10 cellular contexts compared by ENCODE assay signal in the genomic region with DNA sequence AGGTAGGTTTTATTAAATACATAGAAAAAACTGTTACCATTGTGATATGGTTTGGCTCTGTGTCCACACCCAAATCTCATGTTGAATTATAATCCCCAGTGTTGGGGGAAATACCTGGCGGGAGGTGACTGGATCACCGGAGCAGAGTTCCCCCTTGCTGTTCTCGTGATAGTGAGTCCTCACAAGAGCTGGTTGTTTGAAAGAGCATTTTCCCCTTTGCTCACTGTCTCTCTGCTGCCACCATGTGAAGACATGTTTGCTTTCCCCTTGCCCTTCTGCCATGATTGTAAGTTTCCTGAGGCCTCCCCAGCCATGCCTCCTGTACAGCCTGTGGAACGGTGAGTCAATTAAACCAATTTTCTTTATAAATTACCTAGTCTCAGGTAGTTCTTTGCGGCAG.
DNase-seq lines count a peak whose midpoint lies in the region; ATAC-seq and TF ChIP-seq lines count a peak whose summit lies in the region.
"Had no signal": no experiment of that assay in that cellular context is flagged by ENCODE, and none has a peak within 500 bp of the region (broad histone marks: within the 10 kb centered on the region; RNA-seq: fewer than 3 reads in every experiment).

No MANE protein-coding gene starts in this region.

- no peaks in the 10 kb centered on the region for H3K9me3 Mint-ChIP-seq in activated T-cell treated with anti-CD3 and anti-CD28 coated beads, Interleukin-2, amount 50 U/mL, for 4 hours
- H3K9me3 Mint-ChIP-seq: activated T-cell treated with anti-CD3 and anti-CD28 coated beads, Interleukin-2, amount 50 U/mL, for 72 hours; nephron had no signal

- no peaks in the 10 kb centered on the region for H3K4me1 Mint-ChIP-seq in activated T-cell treated with anti-CD3 and anti-CD28 coated beads, Interleukin-2, amount 50 U/mL, for 4 hours (ENCODE audit: low read depth)

- no peaks in the 10 kb centered on the region for H3K36me3 Mint-ChIP-seq in activated T-cell treated with anti-CD3 and anti-CD28 coated beads, Interleukin-2, amount 50 U/mL, for 4 hours (ENCODE audit: insufficient read depth)

- peaks cover 2% of the 10 kb centered on the region for H3K27me3 Mint-ChIP-seq in activated T-cell treated with anti-CD3 and anti-CD28 coated beads, Interleukin-2, amount 50 U/mL, for 4 hours (ENCODE audit: low read depth)

- no peak for ATAC-seq in activated T-cell treated with anti-CD3 and anti-CD28 coated beads, Interleukin-2, amount 50 U/mL, for 4 hours
- ATAC-seq: activated T-cell treated with anti-CD3 and anti-CD28 coated beads, Interleukin-2, amount 50 U/mL, for 72 hours had no signal

- H3K4me3 Mint-ChIP-seq in activated T-cell treated with anti-CD3 and anti-CD28 coated beads, Interleukin-2, amount 50 U/mL, for 4 hours: no peak overlapping the region
- H3K4me3 Mint-ChIP-seq: activated T-cell treated with anti-CD3 and anti-CD28 coated beads, Interleukin-2, amount 50 U/mL, for 72 hours; nephron had no signal

- DNase-seq in DMS53 (lab: John Stamatoyannopoulos, UW) (peak; percentile 67), HCEC 1CT (peak; percentile 26), OCI-M2 (lab: John Stamatoyannopoulos, UW; ENCODE audit: unreplicated experiment) (peak; percentile 5), fibroblast of the aortic adventitia (ENCODE audit: low read depth) (peak; percentile 24), coronary artery (ENCODE audit: low spot score) (no peak)
- no peak for DNase-seq in NK-92 treated with Interleukin-12 subunit alpha and Interleukin-12 subunit beta, amount 100 ng/mL, for 24 hours (lab: John Stamatoyannopoulos, UW)
- DNase-seq in stimulated activated CD4-positive, alpha-beta T cell treated with anti-CD3 and anti-CD28 coated beads, Interleukin-4, amount 100 ng/mL, for 4 hours: no peak
- DNase-seq in activated T-cell treated with anti-CD3 and anti-CD28 coated beads, Interleukin-2, amount 50 U/mL, for 4 hours: no peak
- DNase-seq: activated T-cell treated with anti-CD3 and anti-CD28 coated beads, Interleukin-2, amount 50 U/mL, for 72 hours had no signal

- no peak overlapping the region for H3K27ac ChIP-seq in coronary artery

- no peak for TF ChIP-seq CTCF in fibroblast of the aortic adventitia (IDR thresholded peaks at IDR 0.05; ENCODE audit: insufficient read depth, low read length)
- no peak for TF ChIP-seq CTCF in coronary artery (IDR thresholded peaks at IDR 0.05)

- no peak overlapping the region for H3K4me3 ChIP-seq in fibroblast of the aortic adventitia (ENCODE audit: low read depth, low read length)
- no peak overlapping the region for H3K4me3 ChIP-seq in coronary artery

Comparison
In these comparisons a context has a peak if more than half of its experiments do, and no peak if none do; other contexts are left out.
1. DNase-seq: peak in DMS53 (single experiment), HCEC 1CT (single experiment), OCI-M2 (single experiment) and fibroblast of the aortic adventitia (single experiment); none in coronary artery (single experiment), NK-92 treated with Interleukin-12 subunit alpha and Interleukin-12 subunit beta, amount 100 ng/mL, for 24 hours (single experiment), stimulated activated CD4-positive, alpha-beta T cell treated with anti-CD3 and anti-CD28 coated beads, Interleukin-4, amount 100 ng/mL, for 4 hours (0 of 2) and activated T-cell treated with anti-CD3 and anti-CD28 coated beads, Interleukin-2, amount 50 U/mL, for 4 hours (single experiment).